Comparison of ENCODE assay signal across 8 cellular contexts in the genomic region with DNA sequence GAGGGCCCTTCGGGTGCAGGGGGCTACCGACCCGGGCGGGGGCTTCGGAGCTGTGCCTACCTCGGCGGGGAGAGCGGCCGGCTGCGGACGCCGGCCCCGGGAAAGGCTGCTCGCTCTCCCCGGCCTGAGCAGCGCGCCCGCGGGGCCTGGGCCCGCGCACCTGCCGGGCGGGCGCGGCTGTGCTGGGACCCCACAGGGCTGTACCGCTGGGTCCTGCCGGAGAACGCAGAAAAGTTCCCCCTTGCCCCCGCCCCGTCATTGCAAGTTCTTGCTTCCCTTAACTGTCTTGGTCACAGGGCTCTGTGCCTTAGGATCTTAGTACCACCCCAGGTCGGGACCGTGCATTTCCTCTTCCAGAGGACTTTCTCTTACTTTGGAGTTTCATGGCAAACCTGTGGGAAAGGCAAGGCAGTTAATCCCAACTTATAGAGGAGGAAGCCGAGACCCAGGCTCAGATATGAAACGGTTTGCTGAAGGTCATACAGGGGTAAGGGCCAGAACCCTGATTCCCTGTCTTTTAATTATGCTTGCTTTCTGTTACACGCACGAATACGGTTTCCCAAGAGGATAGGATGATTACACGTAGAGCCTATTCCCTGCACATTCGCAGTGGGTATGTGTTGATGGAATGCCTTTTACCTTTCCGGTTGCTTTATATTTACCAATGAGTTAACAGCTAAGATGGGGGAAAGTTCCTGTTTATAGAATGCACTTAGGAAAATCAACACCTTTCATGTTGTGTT. TPM values are rescaled to one million over a fixed set of nuclear protein-coding genes. Genes with fewer than 3 reads are reported as not detected.
DNase-seq lines count a peak whose midpoint lies in the region; ATAC-seq and TF ChIP-seq lines count a peak whose summit lies in the region.

No MANE protein-coding gene starts in this region.

- H3K4me1 ChIP-seq in SK-N-SH (ENCODE audit: control insufficient read depth in 1 of 2, insufficient read depth in 2 of 2, low read depth in 1 of 2, low read length in 1 of 2): peaks cover 6% of the 10 kb centered on the region in 2 experiments; a peak in 3 of 4 replicates
- peaks cover 9% of the 10 kb centered on the region for H3K4me1 ChIP-seq in effector memory CD4-positive, alpha-beta T cell (ENCODE audit: control insufficient read depth, insufficient read depth, low read length, poor library complexity, severe bottlenecking)

- POLR2A ChIA-PET in SK-N-SH (lab: Yijun Ruan, JAX): no interaction called here

- peak overlapping the region; percentile 88 for H3K4me2 ChIP-seq in SK-N-SH

- 0 out of 2 replicates have a peak, but pooled peaks cover 4% of the 10 kb centered on the region for H4K20me1 ChIP-seq in SK-N-SH (ENCODE audit: insufficient read depth)

- H3K36me3 ChIP-seq in SK-N-SH (replicated peaks in 1 of 2; ENCODE audit: control insufficient read depth in 1 of 2, insufficient read depth in 2 of 2, low read length in 1 of 2): peaks cover 3 to 9% of the 10 kb centered on the region in 2 experiments
- peaks cover 4% of the 10 kb centered on the region for H3K36me3 ChIP-seq in effector memory CD4-positive, alpha-beta T cell (ENCODE audit: control insufficient read depth, insufficient read depth, low read length)

- peaks cover 48% of the 10 kb centered on the region for H3K79me2 ChIP-seq in SK-N-SH (ENCODE audit: insufficient read depth)

- no peak for TF ChIP-seq RAD21 in SK-N-SH (IDR thresholded peaks at IDR 0.05; ENCODE audit: low read length)

- TF ChIP-seq EP300 in SK-N-SH (IDR thresholded peaks at IDR 0.05; ENCODE audit: borderline replicate concordance in 1 of 2, low read depth in 1 of 2, low read length in 1 of 2): no peak

- H3K4me3 ChIP-seq in AG09309 (ENCODE audit: control insufficient read depth, low read depth, low read length) (peak overlapping the region; percentile 83), SK-N-SH (ENCODE audit: low read depth in 2 of 2, low read length in 1 of 2) (peak overlapping the region; percentile 68 to 90)
- peak overlapping the region; percentile 87 for H3K4me3 ChIP-seq in effector memory CD4-positive, alpha-beta T cell (ENCODE audit: insufficient read depth, low read depth, low read length, poor library complexity, severe bottlenecking)

- H3F3A ChIP-seq in SK-N-SH (replicated peaks; ENCODE audit: insufficient read depth): peaks cover 5% of the 10 kb centered on the region

- H3K27me3 ChIP-seq in SK-N-SH (ENCODE audit: insufficient read depth): no peaks in the 10 kb centered on the region
- H3K27me3 ChIP-seq in effector memory CD4-positive, alpha-beta T cell (replicated peaks; ENCODE audit: control insufficient read depth, insufficient read depth, low read length, poor library complexity, severe bottlenecking): no peaks in the 10 kb centered on the region

- 16% methylated on average over 11 of the region's 40 CpGs for WGBS in SK-N-SH (ENCODE audit: low lambda C conversion rate)

- peak overlapping the region; percentile 85 for H3K9ac ChIP-seq in SK-N-SH

- no peaks in the 10 kb centered on the region for H3K9me3 ChIP-seq in SK-N-SH
- H3K9me3 ChIP-seq in effector memory CD4-positive, alpha-beta T cell (ENCODE audit: control insufficient read depth, low read length): no peaks in the 10 kb centered on the region

- ATAC-seq in GM18858 (IDR thresholded peaks at IDR 0.05; ENCODE audit: unreplicated experiment) (peak; percentile 10), HG03095 (IDR thresholded peaks at IDR 0.05; ENCODE audit: unreplicated experiment) (peak; percentile 22)

- TF ChIP-seq CTCF in AG09309 (IDR thresholded peaks at IDR 0.05; ENCODE audit: control insufficient read depth, insufficient read depth, low read depth, low read length, missing control alignments) (no peak), SK-N-SH (IDR thresholded peaks at IDR 0.05) (no peak)

- CTCF ChIA-PET in SK-N-SH (lab: Yijun Ruan, JAX): interaction anchor here (0.6 to 1.1 kb wide), 7 partner anchors 18 to 309 kb away, joined by 3 to 4 read pairs (median 3); no protein-coding TSS in a partner anchor

- H2AFZ ChIP-seq in SK-N-SH (ENCODE audit: low read depth): peak overlapping the region; percentile 69; the same call in 1 of the 2 replicates

- DNase-seq in AG09309 (ENCODE audit: low read depth): no peak
- DNase-seq in SK-N-SH: no peak
- peak in 2 of 3 donors; percentile 6 to 8 for DNase-seq in effector memory CD4-positive, alpha-beta T cell
- peak; percentile 33 to 44 for DNase-seq in lung microvascular endothelial cell (ENCODE audit: low read depth in 2 of 2)
- DNase-seq in superior temporal gyrus (ENCODE audit: extremely low spot score): peak; percentile 45
- no peak for DNase-seq in NCI-H2171 treated with DMSO at 0.1 percent for 48 hours (lab: John Stamatoyannopoulos, UW)

- peak overlapping the region; percentile 25 to 67; a peak in 3 of 4 replicates for H3K27ac ChIP-seq in SK-N-SH (ENCODE audit: low read depth in 2 of 2, low read length in 1 of 2)
- H3K27ac ChIP-seq in effector memory CD4-positive, alpha-beta T cell (ENCODE audit: insufficient read depth, low read length, poor library complexity, severe bottlenecking): peak overlapping the region; percentile 83

- no peaks in the 10 kb centered on the region for H3K9me2 ChIP-seq in SK-N-SH

TF ChIP-seq in SK-N-SH, 30 proteins besides CTCF, POLR2A, EP300 and RAD21 (continues in another document):
- TF ChIP-seq, protein P1, sequence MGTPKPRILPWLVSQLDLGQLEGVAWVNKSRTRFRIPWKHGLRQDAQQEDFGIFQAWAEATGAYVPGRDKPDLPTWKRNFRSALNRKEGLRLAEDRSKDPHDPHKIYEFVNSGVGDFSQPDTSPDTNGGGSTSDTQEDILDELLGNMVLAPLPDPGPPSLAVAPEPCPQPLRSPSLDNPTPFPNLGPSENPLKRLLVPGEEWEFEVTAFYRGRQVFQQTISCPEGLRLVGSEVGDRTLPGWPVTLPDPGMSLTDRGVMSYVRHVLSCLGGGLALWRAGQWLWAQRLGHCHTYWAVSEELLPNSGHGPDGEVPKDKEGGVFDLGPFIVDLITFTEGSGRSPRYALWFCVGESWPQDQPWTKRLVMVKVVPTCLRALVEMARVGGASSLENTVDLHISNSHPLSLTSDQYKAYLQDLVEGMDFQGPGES (IDR thresholded peaks at IDR 0.05; ENCODE audit: low read depth, low read length): no peak
- TF ChIP-seq TCF12 (IDR thresholded peaks at IDR 0.05) (no peak), GABPA (IDR thresholded peaks at IDR 0.05; ENCODE audit: low read depth) (no peak), RFX5 (IDR thresholded peaks at IDR 0.05; ENCODE audit: low read length) (no peak), TEAD4 (IDR thresholded peaks at IDR 0.05; ENCODE audit: borderline replicate concordance, insufficient read depth) (no peak), FOXJ3 (CRISPR knock-in tag; IDR thresholded peaks at IDR 0.05) (no peak), EZH2phosphoT487 (IDR thresholded peaks at IDR 0.05; ENCODE audit: borderline replicate concordance, low read depth) (no peak), FOSL2 (IDR thresholded peaks at IDR 0.05; ENCODE audit: borderline replicate concordance, low read depth) (no peak), TAF1 (IDR thresholded peaks at IDR 0.05; ENCODE audit: borderline replicate concordance, low read depth, low read length) (no peak), RXRA (IDR thresholded peaks at IDR 0.05; ENCODE audit: borderline replicate concordance, low read depth) (no peak), CHD2 (IDR thresholded peaks at IDR 0.05; ENCODE audit: low read length, partially characterized antibody) (no peak), JUND (IDR thresholded peaks at IDR 0.05) (no peak), SIN3A (IDR thresholded peaks at IDR 0.05; ENCODE audit: borderline replicate concordance, low read depth, low read length) (no peak; the same call in 1 of the 2 replicates)
- TF ChIP-seq, protein P2, sequence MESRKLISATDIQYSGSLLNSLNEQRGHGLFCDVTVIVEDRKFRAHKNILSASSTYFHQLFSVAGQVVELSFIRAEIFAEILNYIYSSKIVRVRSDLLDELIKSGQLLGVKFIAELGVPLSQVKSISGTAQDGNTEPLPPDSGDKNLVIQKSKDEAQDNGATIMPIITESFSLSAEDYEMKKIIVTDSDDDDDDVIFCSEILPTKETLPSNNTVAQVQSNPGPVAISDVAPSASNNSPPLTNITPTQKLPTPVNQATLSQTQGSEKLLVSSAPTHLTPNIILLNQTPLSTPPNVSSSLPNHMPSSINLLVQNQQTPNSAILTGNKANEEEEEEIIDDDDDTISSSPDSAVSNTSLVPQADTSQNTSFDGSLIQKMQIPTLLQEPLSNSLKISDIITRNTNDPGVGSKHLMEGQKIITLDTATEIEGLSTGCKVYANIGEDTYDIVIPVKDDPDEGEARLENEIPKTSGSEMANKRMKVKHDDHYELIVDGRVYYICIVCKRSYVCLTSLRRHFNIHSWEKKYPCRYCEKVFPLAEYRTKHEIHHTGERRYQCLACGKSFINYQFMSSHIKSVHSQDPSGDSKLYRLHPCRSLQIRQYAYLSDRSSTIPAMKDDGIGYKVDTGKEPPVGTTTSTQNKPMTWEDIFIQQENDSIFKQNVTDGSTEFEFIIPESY (IDR thresholded peaks at IDR 0.05; ENCODE audit: borderline replicate concordance, low read depth): no peak

RNA-seq across cellular contexts. Expression of a gene that starts 0.7 kb away (rescaled TPM):
- 14.5 and 15.2 TPM in 2 replicates for polyA plus RNA-seq in SK-N-SH (2012; rRNA removed)
- 19.3 and 23.3 TPM in 2 replicates for polyA plus RNA-seq in SK-N-SH (2012; cell fraction: cytosol; rRNA removed)
- 5.2 and 9.4 TPM in 2 replicates for polyA plus RNA-seq in SK-N-SH (2012; cell fraction: nucleus; rRNA removed)
- total RNA-seq in lung microvascular endothelial cell: 28.5 and 30.2 TPM in 2 replicates

Comparison
In these comparisons a context has a peak if more than half of its experiments do, and no peak if none do; other contexts are left out.
1. DNase-seq: peak in effector memory CD4-positive, alpha-beta T cell (2 of 3), lung microvascular endothelial cell (2 of 2) and superior temporal gyrus (single experiment); none in AG09309 (single experiment), SK-N-SH (single experiment) and NCI-H2171 treated with DMSO at 0.1 percent for 48 hours (single experiment).
2. Peak in every context shown above with its lines, with median percentiles within 50 percentile points of each other: H3K4me3 ChIP-seq.